In the genomic region with DNA sequence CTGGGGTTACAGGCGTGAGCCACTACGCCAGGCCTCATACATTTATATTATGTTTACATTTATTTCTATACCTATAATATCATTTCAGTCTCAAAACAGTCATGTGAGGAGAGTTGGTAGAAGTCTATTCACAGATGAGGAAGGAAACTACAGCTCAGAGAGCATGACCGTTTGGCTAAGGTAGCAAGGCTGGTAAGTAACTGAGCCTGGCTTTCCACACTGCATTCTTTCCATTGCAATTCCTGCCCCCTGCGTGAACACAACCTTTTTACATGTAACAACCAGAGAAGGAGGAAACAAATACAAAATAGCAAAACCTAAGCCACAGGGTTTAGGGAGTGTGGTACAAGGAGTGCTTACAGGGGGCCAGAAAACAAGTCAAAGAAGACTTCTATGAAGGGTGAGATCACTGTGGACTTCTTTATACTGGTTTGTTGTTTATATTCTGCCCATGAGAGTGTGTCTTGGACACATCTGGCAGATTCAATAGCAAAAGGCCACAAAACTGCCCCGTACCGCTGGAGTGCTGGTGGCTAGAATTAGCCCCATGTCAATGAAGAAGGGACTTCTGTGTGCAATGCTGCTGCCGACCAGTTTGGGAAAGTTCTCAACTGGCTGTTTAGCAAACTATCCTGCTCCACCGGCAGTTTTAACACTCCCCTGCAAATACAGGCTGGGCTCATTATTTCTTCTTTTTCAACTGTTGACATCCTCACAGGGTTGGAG, we compare ENCODE assay signal across 18 cellular contexts. TPM values are rescaled to one million over a fixed set of nuclear protein-coding genes. Genes with fewer than 3 reads are reported as not detected.
A peak's percentile ranks its signal among the peaks of the same experiment; 100 is the strongest.
DNase-seq lines count a peak whose midpoint lies in the region; ATAC-seq and TF ChIP-seq lines count a peak whose summit lies in the region.
"Had no signal": no experiment of that assay in that cellular context is flagged by ENCODE, and none has a peak within 500 bp of the region (broad histone marks: within the 10 kb centered on the region; RNA-seq: fewer than 3 reads in every experiment).

No MANE protein-coding gene starts in this region.

- DNase-seq in esophagus muscularis mucosa (ENCODE audit: extremely low spot score) (no peak), sciatic nerve (ENCODE audit: low spot score) (peak; percentile 19), GOT3 (lab: John Stamatoyannopoulos, UW) (no peak), NCI-H526 treated with DMSO at 0.1 percent for 48 hours (lab: John Stamatoyannopoulos, UW) (no peak)
- DNase-seq in central memory CD4-positive, alpha-beta T cell = no peak
- DNase-seq: activated CD4-positive, alpha-beta T cell treated with anti-CD3 and anti-CD28 coated beads for 36 hours; Caco-2; NCI-H146; NCI-H446; SIG-M5; stimulated activated CD4-positive, alpha-beta T cell treated with anti-CD3 and anti-CD28 coated beads, Interleukin-12 subunit alpha, Interleukin-12 subunit beta, amount 100 ng/mL, for 4 hours; stimulated activated naive CD8-positive, alpha-beta T cell treated with anti-CD3 and anti-CD28 coated beads, Interleukin-15, amount 100 ng/mL, for 72 hours had no signal

- TF ChIP-seq EP300 in esophagus muscularis mucosa (IDR thresholded peaks at IDR 0.05) = no peak

- H3K4me3 ChIP-seq in BLaER1 treated with 17β-estradiol and CSF1 and Interleukin-3, amounts not matched to agents 10 nM and 100 nM = no peak overlapping the region
- H3K4me3 ChIP-seq in OCI-LY3 (ENCODE audit: low read length) (no peak overlapping the region), esophagus muscularis mucosa (no peak overlapping the region)
- H3K4me3 ChIP-seq: GM23338, pancreas had no signal

- peak overlapping the region in 7 of 11 experiments; percentile 40 to 64 (median 57); a peak in 14 of 22 replicates for H3K27ac ChIP-seq in BLaER1 treated with 17β-estradiol and CSF1 and Interleukin-3, amounts not matched to agents 10 nM and 100 nM
- no peak overlapping the region for H3K27ac ChIP-seq in OCI-LY3 (ENCODE audit: low read length)
- H3K27ac ChIP-seq in esophagus muscularis mucosa (replicated peaks in 1 of 4) = peak overlapping the region; percentile 53 to 63 (median 58)

- H3K9me3 ChIP-seq in BLaER1 treated with 17β-estradiol and CSF1 and Interleukin-3, amounts not matched to agents 10 nM and 100 nM (replicated peaks in 1 of 11) = no peaks in the 10 kb centered on the region; a peak in 1 of 22 replicates
- no peaks in the 10 kb centered on the region for H3K9me3 ChIP-seq in OCI-LY3 (ENCODE audit: insufficient read depth, low read length)
- no peaks in the 10 kb centered on the region for H3K9me3 ChIP-seq in esophagus muscularis mucosa
- H3K9me3 ChIP-seq: Caco-2, pancreas had no signal

- no peak for TF ChIP-seq CTCF in OCI-LY3 (IDR thresholded peaks at IDR 0.05; ENCODE audit: low read depth, low read length)
- TF ChIP-seq CTCF in esophagus muscularis mucosa (IDR thresholded peaks at IDR 0.05) = no peak

- H3K4me1 ChIP-seq in BLaER1 treated with 17β-estradiol and CSF1 and Interleukin-3, amounts not matched to agents 10 nM and 100 nM = peaks cover 16 to 47% (median 41%) of the 10 kb centered on the region in 10 experiments
- H3K4me1 ChIP-seq in OCI-LY3 (ENCODE audit: low read length) (peaks cover 38% of the 10 kb centered on the region), esophagus muscularis mucosa (peaks cover 15 to 28% (median 25%) of the 10 kb centered on the region in 4 donors)
- H3K4me1 ChIP-seq: pancreas had no signal

- peaks cover 29% of the 10 kb centered on the region for H3K79me2 ChIP-seq in OCI-LY3 (ENCODE audit: low read length)

- H3K9ac ChIP-seq in BLaER1 treated with 17β-estradiol and CSF1 and Interleukin-3, amounts not matched to agents 10 nM and 100 nM = peak overlapping the region in 7 of 11 experiments; percentile 9 to 56 (median 18); a peak in 7 of 22 replicates
- no peak overlapping the region for H3K9ac ChIP-seq in OCI-LY3 (ENCODE audit: low read length)

- H3K4me2 ChIP-seq in BLaER1 treated with 17β-estradiol and CSF1 and Interleukin-3, amounts not matched to agents 10 nM and 100 nM = peak overlapping the region; percentile 35 to 83 (median 68)
- peak overlapping the region; percentile 23 for H3K4me2 ChIP-seq in OCI-LY3 (ENCODE audit: low read length)
- H3K4me2 ChIP-seq: GM23338 had no signal

- H3K36me3 ChIP-seq in BLaER1 treated with 17β-estradiol and CSF1 and Interleukin-3, amounts not matched to agents 10 nM and 100 nM = no peaks in the 10 kb centered on the region
- H3K36me3 ChIP-seq in OCI-LY3 (replicated peaks; ENCODE audit: low read depth, low read length) = no peaks in the 10 kb centered on the region
- no peaks in the 10 kb centered on the region for H3K36me3 ChIP-seq in esophagus muscularis mucosa
- H3K36me3 ChIP-seq: pancreas had no signal

- WGBS in esophagus muscularis mucosa = 48% methylated on average over 8 of the region's 8 CpGs

- no peak overlapping the region for H2AFZ ChIP-seq in OCI-LY3 (ENCODE audit: low read depth, low read length)
- H2AFZ ChIP-seq: GM23338 had no signal

- peaks cover 3 to 7% (median 4%) of the 10 kb centered on the region in 11 experiments; a peak in 15 of 22 replicates for H3K27me3 ChIP-seq in BLaER1 treated with 17β-estradiol and CSF1 and Interleukin-3, amounts not matched to agents 10 nM and 100 nM
- H3K27me3 ChIP-seq in OCI-LY3 (ENCODE audit: low read depth, low read length) (no peaks in the 10 kb centered on the region), esophagus muscularis mucosa (no peaks in the 10 kb centered on the region)
- H3K27me3 ChIP-seq: pancreas had no signal

- no peak for TF ChIP-seq POLR2A in esophagus muscularis mucosa (IDR thresholded peaks at IDR 0.05; ENCODE audit: low read depth)

- no peak for ATAC-seq in sciatic nerve
- ATAC-seq in GM21825 (IDR thresholded peaks at IDR 0.05; ENCODE audit: unreplicated experiment) = no peak
- ATAC-seq: activated CD4-positive, alpha-beta T cell treated with anti-CD3 and anti-CD28 coated beads for 36 hours; GM23338; left lobe of liver; pancreas; stimulated activated naive CD8-positive, alpha-beta T cell treated with anti-CD3 and anti-CD28 coated beads, Interleukin-15, amount 100 ng/mL, for 72 hours had no signal

- peaks cover 0 to 10% (median 4%) of the 10 kb centered on the region in 11 experiments; a peak in 13 of 22 replicates for H4K20me1 ChIP-seq in BLaER1 treated with 17β-estradiol and CSF1 and Interleukin-3, amounts not matched to agents 10 nM and 100 nM
- H4K20me1 ChIP-seq in OCI-LY3 (ENCODE audit: insufficient read depth, low read length) = no peaks in the 10 kb centered on the region

- intact Hi-C loops in esophagus muscularis mucosa (cut with DNase I) = no loop called here
- intact Hi-C loops in sciatic nerve (cut with DNase I) = no loop called here

RNA-seq across cellular contexts. Expression of a gene that starts 19.0 kb away (rescaled TPM):
- total RNA-seq in esophagus muscularis mucosa = 10 to 100 TPM; 35.1 to 91.8 (median 67.8) TPM
- 131 TPM for total RNA-seq in sciatic nerve
